Comparison of ENCODE assay signal across 15 cellular contexts in the genomic region with DNA sequence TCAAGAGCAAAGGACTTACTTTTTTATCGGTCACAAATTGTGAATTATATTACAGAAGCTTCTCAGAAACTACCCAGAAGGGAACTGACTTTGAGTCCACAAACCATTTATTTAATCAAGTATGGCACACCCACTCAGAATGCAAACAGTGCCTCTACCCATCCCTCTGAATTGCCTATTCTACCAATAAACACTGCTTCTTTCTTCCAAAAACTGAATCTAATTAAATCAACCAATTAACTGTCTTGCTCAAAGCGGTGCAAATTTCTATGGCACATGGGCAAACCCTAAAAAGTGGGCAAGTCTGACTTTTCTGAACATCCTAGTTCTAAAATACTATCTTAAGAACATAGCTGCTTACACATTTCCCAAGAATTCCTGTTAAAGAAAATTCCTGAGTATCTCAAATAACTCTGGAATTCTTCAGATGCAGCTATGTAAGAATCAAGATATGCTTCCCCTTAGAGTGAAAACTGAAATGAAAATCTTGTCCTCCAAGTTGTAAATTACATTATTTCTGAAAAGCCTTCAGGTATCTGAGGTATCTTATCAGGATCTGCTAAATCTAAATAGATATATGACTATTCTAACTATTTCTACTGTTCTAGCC. TPM values are rescaled to one million over a fixed set of nuclear protein-coding genes. Genes with fewer than 3 reads are reported as not detected.
DNase-seq lines count a peak whose midpoint lies in the region; ATAC-seq, FAIRE-seq and TF ChIP-seq lines count a peak whose summit lies in the region.
"Had no signal": no experiment of that assay in that cellular context is flagged by ENCODE, and none has a peak within 500 bp of the region (broad histone marks: within the 10 kb centered on the region; RNA-seq: fewer than 3 reads in every experiment).

No MANE protein-coding gene starts in this region.

- no peak for ATAC-seq in GM18502 (IDR thresholded peaks at IDR 0.05; ENCODE audit: poor library complexity, unreplicated experiment)
- ATAC-seq: Right ventricle myocardium inferior had no signal

- peaks cover 10% of the 10 kb centered on the region for H3K36me3 Mint-ChIP-seq in osteocyte (ENCODE audit: unreplicated experiment)

- H3K27ac Mint-ChIP-seq in osteocyte (ENCODE audit: unreplicated experiment), result peak overlapping the region; percentile 50

- H3K27me3 Mint-ChIP-seq in osteocyte (ENCODE audit: unreplicated experiment), result no peaks in the 10 kb centered on the region

- H3K9me3 Mint-ChIP-seq in osteocyte (ENCODE audit: unreplicated experiment), result no peaks in the 10 kb centered on the region

- DNase-seq in RPMI7951 (ENCODE audit: low read depth), result peak; percentile 21
- peak; percentile 62 for DNase-seq in fibroblast of peridontal ligament (ENCODE audit: extremely low read depth)
- no peak for DNase-seq in osteocyte (ENCODE audit: extremely low spot score, unreplicated experiment)
- no peak for DNase-seq in SK-N-DZ (ENCODE audit: low spot score)
- no peak for DNase-seq in NCI-H1105 treated with DMSO at 0.1 percent for 48 hours (lab: John Stamatoyannopoulos, UW)
- no peak for DNase-seq in activated CD4-positive, CD25-positive, alpha-beta regulatory T cell (lab: John Stamatoyannopoulos, UW)
- DNase-seq: activated T-cell treated with anti-CD3 and anti-CD28 coated beads, Interleukin-2, amount 50 U/mL, for 1 hour; brain microvascular endothelial cell; esophagus squamous epithelium; NCI-H345; occipital lobe; stimulated activated naive CD4-positive, alpha-beta T cell had no signal

- no peak overlapping the region for H3K4me3 Mint-ChIP-seq in osteocyte (ENCODE audit: unreplicated experiment)

- peaks cover 41% of the 10 kb centered on the region for H3K4me1 Mint-ChIP-seq in osteocyte (ENCODE audit: unreplicated experiment)

- TF ChIP-seq CTCF in osteocyte (IDR thresholded peaks at IDR 0.05), result no peak

- FAIRE-seq in G401.6 (lab: Jason Lieb, UNC), result peak; percentile 94

RNA-seq across cellular contexts. Expression of a gene that starts 4.3 kb away (rescaled TPM):
- total RNA-seq in RPMI7951 (2014; rRNA removed; shearing (Covaris generic)), result 12.0 and 15.0 TPM in 2 replicates
- total RNA-seq in osteocyte, result 28.1 and 31.3 TPM in 2 replicates
- polyA plus RNA-seq in SK-N-DZ (2014; cell fraction: cytosol; rRNA removed), result 17.0 and 22.1 TPM in 2 replicates
- polyA plus RNA-seq in SK-N-DZ (2014; cell fraction: nucleus; rRNA removed), result 5.7 and 19.7 TPM in 2 replicates

Comparison
In these comparisons a context has a peak if more than half of its experiments do, and no peak if none do; other contexts are left out.
1. DNase-seq: peak in RPMI7951 (single experiment) and fibroblast of peridontal ligament (single experiment); none in osteocyte (single experiment), SK-N-DZ (single experiment), NCI-H1105 treated with DMSO at 0.1 percent for 48 hours (single experiment) and activated CD4-positive, CD25-positive, alpha-beta regulatory T cell (0 of 4).